Comparison of ENCODE assay signal across 16 cellular contexts in the genomic region with DNA sequence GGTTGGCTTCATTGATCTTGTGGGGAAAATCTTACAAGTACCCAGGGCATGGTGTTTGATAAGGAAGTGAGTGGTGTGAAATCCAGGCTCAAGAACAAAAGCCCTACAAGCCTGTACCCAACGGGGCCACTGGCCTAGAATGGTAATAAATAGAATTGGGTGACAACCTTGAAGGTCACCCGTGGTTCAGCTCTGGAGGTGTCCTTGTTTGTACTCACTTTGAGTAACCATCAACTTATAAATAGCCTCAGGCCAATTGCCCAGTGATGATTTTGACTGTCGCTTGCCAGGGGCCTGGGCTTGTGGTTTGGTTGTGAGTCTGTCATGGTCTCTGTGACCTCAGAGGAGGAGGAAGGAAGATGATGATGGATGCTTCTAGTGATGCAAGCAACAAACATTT.
"Had no signal": no experiment of that assay in that cellular context is flagged by ENCODE, and none has a peak within 500 bp of the region (broad histone marks: within the 10 kb centered on the region; RNA-seq: fewer than 3 reads in every experiment).

No MANE protein-coding gene starts in this region.

- H3K4me3 Mint-ChIP-seq: naive B cell, nephron had no signal

- H3K4me1 ChIP-seq: colonic mucosa, esophagus squamous epithelium, left lung had no signal

- H3K27ac ChIP-seq: colonic mucosa, esophagus squamous epithelium, left lung had no signal

- DNase-seq: colonic mucosa; dermis blood vessel endothelial cell; esophagus squamous epithelium; foreskin fibroblast; hypothalamus; left lung; mesenchymal stem cell; midbrain; naive B cell; posterior cingulate gyrus; small intestine; stimulated activated CD4-positive, alpha-beta T cell treated with anti-CD3 and anti-CD28 coated beads, Interleukin-12 subunit alpha, Interleukin-12 subunit beta, amount 100 ng/mL, for 4 hours; stimulated activated naive CD4-positive, alpha-beta T cell treated with Interleukin-2 at 50 U/mL for 16 hours; trophoblast cell had no signal

- H3K36me3 ChIP-seq: colonic mucosa, esophagus squamous epithelium, left lung had no signal

- H3K4me3 ChIP-seq: colonic mucosa, esophagus squamous epithelium, left lung, lung had no signal

- H3K4me1 Mint-ChIP-seq: naive B cell, nephron had no signal

- H3K27me3 ChIP-seq: colonic mucosa had no signal

- H3K36me3 Mint-ChIP-seq: naive B cell had no signal

- ATAC-seq: left lung had no signal

- H3K9me3 ChIP-seq: colonic mucosa, esophagus squamous epithelium, left lung had no signal

- H3K27ac Mint-ChIP-seq: naive B cell, nephron had no signal
